In the genomic region with DNA sequence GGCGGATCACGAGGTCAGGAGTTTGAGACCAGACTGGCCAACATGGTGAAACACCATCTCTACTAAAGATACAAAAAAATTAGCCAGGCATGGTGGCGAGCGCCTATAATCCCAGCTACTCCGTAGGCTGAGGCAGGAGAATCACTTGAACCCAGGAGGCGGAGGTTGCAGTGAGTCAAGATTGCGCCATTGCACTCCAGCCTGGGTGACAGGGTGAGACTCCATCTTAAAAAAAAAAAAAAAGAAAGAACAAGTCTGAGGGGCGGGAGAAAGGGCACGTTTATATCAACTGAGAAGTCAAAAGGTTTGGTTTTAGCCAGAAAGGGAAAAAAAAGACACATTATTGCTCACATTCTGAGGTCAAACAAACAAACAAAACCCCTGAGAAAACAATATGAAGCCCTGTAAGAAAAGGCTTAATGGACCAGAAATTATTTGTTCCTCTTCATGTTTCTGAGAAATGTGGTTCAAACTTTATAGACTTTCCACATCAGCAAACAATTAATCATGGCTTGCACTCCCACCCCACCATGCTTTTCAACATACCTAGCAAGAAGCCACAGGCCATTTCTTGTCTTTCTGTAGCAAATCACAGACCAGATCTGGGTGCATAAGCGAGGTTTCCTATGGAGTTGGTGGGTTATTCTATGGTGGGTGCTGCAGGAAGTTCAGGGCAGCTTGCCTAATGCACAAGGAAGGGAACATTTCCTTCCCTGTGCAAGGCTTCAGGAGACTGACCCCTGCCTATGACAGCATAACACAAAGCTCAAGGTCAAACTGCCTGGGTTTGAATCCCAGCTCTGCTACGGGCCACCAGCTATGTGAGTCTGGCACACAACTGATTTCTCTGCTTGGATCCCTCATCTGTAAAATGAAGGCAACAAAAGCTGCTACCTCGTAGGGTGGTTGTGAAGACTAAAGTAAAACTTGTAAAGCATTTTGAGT, we compare ENCODE assay signal across 10 cellular contexts.
DNase-seq lines count a peak whose midpoint lies in the region; ATAC-seq, FAIRE-seq and TF ChIP-seq lines count a peak whose summit lies in the region.
"Had no signal": no experiment of that assay in that cellular context is flagged by ENCODE, and none has a peak within 500 bp of the region (broad histone marks: within the 10 kb centered on the region; RNA-seq: fewer than 3 reads in every experiment).

No MANE protein-coding gene starts in this region.

- no peaks in the 10 kb centered on the region for H3K9me3 Mint-ChIP-seq in CD8-positive, alpha-beta memory T cell
- no peaks in the 10 kb centered on the region for H3K9me3 Mint-ChIP-seq in progenitor cell of endocrine pancreas (ENCODE audit: low read depth)
- H3K9me3 Mint-ChIP-seq: activated naive CD8-positive, alpha-beta T cell treated with anti-CD3 and anti-CD28 coated beads, Interleukin-2, amount 10 ng/mL, durations not matched to agents 7 days and 5 days; naive B cell had no signal

- CTCF ChIA-PET in CD8-positive, alpha-beta memory T cell (lab: Charles Lee) = interaction anchor here (1.7 kb wide), 1 partner anchor 10 kb away, joined by 4 read pairs; no protein-coding TSS in a partner anchor
- CTCF ChIA-PET in Panc1 (lab: Charles Lee) = interaction anchor here (1.0 to 2.0 kb wide), 2 partner anchors 14 to 178 kb away, joined by 3 to 7 read pairs; no protein-coding TSS in a partner anchor

- H3K36me3 ChIP-seq in CD8-positive, alpha-beta memory T cell (ENCODE audit: insufficient read depth, low read length) = no peaks in the 10 kb centered on the region
- H3K36me3 ChIP-seq in Panc1 (ENCODE audit: control insufficient read depth, insufficient read depth, low read length) = no peaks in the 10 kb centered on the region
- H3K36me3 ChIP-seq in esophagus (ENCODE audit: control insufficient read depth in 2 of 2, insufficient read depth in 2 of 2, low read length in 1 of 2) = no peaks in the 10 kb centered on the region

- BruUV-seq in Panc1 (replicated peaks; lab: Mats Ljungman, UMichigan) = no TSS peak

- no peak overlapping the region for H3K4me3 ChIP-seq in CD8-positive, alpha-beta memory T cell (ENCODE audit: low read length)
- H3K4me3 ChIP-seq in Panc1 (ENCODE audit: low read depth in 2 of 2, low read length in 2 of 2) (no peak overlapping the region), esophagus (ENCODE audit: low read depth in 1 of 2, low read length in 2 of 2) (no peak overlapping the region)

- intact Hi-C loops in Panc1 (cut with micrococcal nuclease; ENCODE audit: unreplicated experiment) = no loop called here

- no peak for FAIRE-seq in GM19239 (lab: Jason Lieb, UNC)

- no peak for DNase-seq in CD8-positive, alpha-beta memory T cell
- DNase-seq in Panc1 (ENCODE audit: low read depth, low spot score) (no peak), progenitor cell of endocrine pancreas (ENCODE audit: low spot score, unreplicated experiment) (no peak), GM19239 (ENCODE audit: insufficient read length, low spot score) (no peak)
- no peak for DNase-seq in activated CD4-positive, alpha-beta T cell treated with anti-CD3 and anti-CD28 coated beads for 4 hours
- DNase-seq: activated naive CD8-positive, alpha-beta T cell treated with anti-CD3 and anti-CD28 coated beads, Interleukin-2, amount 10 ng/mL, durations not matched to agents 7 days and 5 days had no signal

- no peak for TF ChIP-seq CTCF in Panc1 (IDR thresholded peaks at IDR 0.05)
- no peak for TF ChIP-seq CTCF in progenitor cell of endocrine pancreas (IDR thresholded peaks at IDR 0.05; ENCODE audit: unreplicated experiment)

- no peaks in the 10 kb centered on the region for H3K36me3 Mint-ChIP-seq in CD8-positive, alpha-beta memory T cell
- H3K36me3 Mint-ChIP-seq in progenitor cell of endocrine pancreas (ENCODE audit: insufficient read depth) = no peaks in the 10 kb centered on the region
- H3K36me3 Mint-ChIP-seq: activated naive CD8-positive, alpha-beta T cell treated with anti-CD3 and anti-CD28 coated beads, Interleukin-2, amount 10 ng/mL, durations not matched to agents 7 days and 5 days; naive B cell had no signal

- no peak overlapping the region for H3K27ac Mint-ChIP-seq in CD8-positive, alpha-beta memory T cell
- peak overlapping the region; percentile 39 for H3K27ac Mint-ChIP-seq in progenitor cell of endocrine pancreas

- H3K4me1 Mint-ChIP-seq in CD8-positive, alpha-beta memory T cell = no peaks in the 10 kb centered on the region
- peaks cover 16% of the 10 kb centered on the region for H3K4me1 Mint-ChIP-seq in progenitor cell of endocrine pancreas (ENCODE audit: low read depth)

- no peaks in the 10 kb centered on the region for H3K27me3 Mint-ChIP-seq in CD8-positive, alpha-beta memory T cell
- H3K27me3 Mint-ChIP-seq in progenitor cell of endocrine pancreas = peaks cover 10% of the 10 kb centered on the region
- H3K27me3 Mint-ChIP-seq: naive B cell had no signal

- 77 to 83% methylated on average over 12 of the region's 12 CpGs for WGBS in esophagus, 2 donors

- H3K9me3 ChIP-seq in CD8-positive, alpha-beta memory T cell (ENCODE audit: low read length) = no peaks in the 10 kb centered on the region
- peaks cover 4% of the 10 kb centered on the region; the same call in 1 of the 2 replicates for H3K9me3 ChIP-seq in Panc1 (ENCODE audit: control insufficient read depth, insufficient read depth, low read depth, low read length)
- H3K9me3 ChIP-seq in esophagus (ENCODE audit: control insufficient read depth in 2 of 2, insufficient read depth in 1 of 2, low read depth in 1 of 2, low read length in 1 of 2) = no peaks in the 10 kb centered on the region

- H3K27me3 ChIP-seq in CD8-positive, alpha-beta memory T cell (ENCODE audit: insufficient read depth, low read length, poor library complexity, severe bottlenecking) = no peaks in the 10 kb centered on the region
- no peaks in the 10 kb centered on the region for H3K27me3 ChIP-seq in Panc1 (ENCODE audit: control insufficient read depth, insufficient read depth, low read length)
- no peaks in the 10 kb centered on the region for H3K27me3 ChIP-seq in esophagus (ENCODE audit: control insufficient read depth in 1 of 2, insufficient read depth in 2 of 2, low read length in 2 of 2)

- no peak overlapping the region for H3K4me3 Mint-ChIP-seq in CD8-positive, alpha-beta memory T cell
- H3K4me3 Mint-ChIP-seq in progenitor cell of endocrine pancreas (ENCODE audit: low read depth) = no peak overlapping the region
- H3K4me3 Mint-ChIP-seq: activated naive CD8-positive, alpha-beta T cell treated with anti-CD3 and anti-CD28 coated beads, Interleukin-2, amount 10 ng/mL, durations not matched to agents 7 days and 5 days; naive B cell had no signal

- peak overlapping the region; percentile 57 for H3K27ac ChIP-seq in CD8-positive, alpha-beta memory T cell (ENCODE audit: low read depth, low read length)
- H3K27ac ChIP-seq in Panc1 (ENCODE audit: low read length) = peak overlapping the region; percentile 98
- peak overlapping the region; percentile 60 to 87 for H3K27ac ChIP-seq in esophagus (ENCODE audit: low read depth in 2 of 2, low read length in 1 of 2)

- in situ Hi-C loops in Panc1 (cut with HindIII; ENCODE audit: low pct_unique_long_range_greater_than_20kb, low sequenced_read_pairs) = no loop called here

- no peaks in the 10 kb centered on the region for H3K4me1 ChIP-seq in CD8-positive, alpha-beta memory T cell (ENCODE audit: insufficient read depth, low read length)
- H3K4me1 ChIP-seq in Panc1 (ENCODE audit: control insufficient read depth, insufficient read depth, low read length) = peaks cover 61% of the 10 kb centered on the region
- peaks cover 2 to 9% of the 10 kb centered on the region in 2 donors for H3K4me1 ChIP-seq in esophagus (ENCODE audit: control insufficient read depth in 2 of 2, insufficient read depth in 2 of 2, low read length in 1 of 2)

- POLR2A ChIA-PET in CD8-positive, alpha-beta memory T cell (lab: Charles Lee) = no interaction called here
- POLR2A ChIA-PET in Panc1 (lab: Charles Lee) = interaction anchor here (0.7 to 1.6 kb wide), 3 partner anchors 14 to 169 kb away, joined by 4 to 13 read pairs (median 7); no protein-coding TSS in a partner anchor

- ATAC-seq in Panc1 = no peak
- no peak for ATAC-seq in GM21423 (IDR thresholded peaks at IDR 0.05; ENCODE audit: unreplicated experiment)
- ATAC-seq in GM19455 (IDR thresholded peaks at IDR 0.05; ENCODE audit: unreplicated experiment) = no peak
